15 cellular contexts compared by ENCODE assay signal in the genomic region with DNA sequence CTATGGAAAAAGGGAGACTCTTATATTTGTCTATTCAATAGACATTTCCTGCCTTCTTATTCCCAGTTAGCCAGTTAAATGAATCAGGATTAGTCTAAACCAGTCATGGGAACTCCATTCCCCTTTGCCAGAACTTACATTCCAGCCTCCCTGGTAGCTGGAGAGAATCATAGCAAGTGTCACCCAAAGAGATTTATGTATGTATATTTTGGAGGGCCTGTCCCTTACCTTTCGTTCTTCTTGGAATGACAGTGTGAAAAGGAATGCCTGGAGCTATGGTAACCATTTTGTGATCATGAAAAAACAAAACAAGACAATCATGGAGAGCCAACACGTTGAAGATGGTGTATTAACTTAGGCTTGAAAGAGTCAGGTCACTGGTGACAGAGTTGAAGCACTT.
DNase-seq lines count a peak whose midpoint lies in the region; ATAC-seq and TF ChIP-seq lines count a peak whose summit lies in the region.
"Had no signal": no experiment of that assay in that cellular context is flagged by ENCODE, and none has a peak within 500 bp of the region (broad histone marks: within the 10 kb centered on the region; RNA-seq: fewer than 3 reads in every experiment).

No MANE protein-coding gene starts in this region.

- no peaks in the 10 kb centered on the region for H3K27me3 Mint-ChIP-seq in activated T-helper 17 cell treated with anti-CD3 and anti-CD28 coated beads, Interleukin-2, amount 50 U/mL, for 72 hours

- DNase-seq in A172 (ENCODE audit: low spot score) (peak; percentile 60), HCEC 1CT (peak; percentile 33), glomerular visceral epithelial cell (ENCODE audit: extremely low spot score) (peak; percentile 76), activated gamma-delta T cell (lab: John Stamatoyannopoulos, UW) (no peak)
- no peak for DNase-seq in stimulated activated CD4-positive, alpha-beta T cell treated with anti-CD3 and anti-CD28 coated beads, Interleukin-4, amount 100 ng/mL, for 24 hours
- DNase-seq: ACHN; activated CD4-positive, alpha-beta T cell treated with anti-CD3 and anti-CD28 coated beads, Interleukin-2, amount 50 U/mL, for 4 hours; amniotic stem cell; GDM1; NCI-H1105; spleen; stimulated activated naive CD4-positive, alpha-beta T cell treated with Interleukin-2 at 50 U/mL for 16 hours had no signal

- H3K4me1 Mint-ChIP-seq in activated T-helper 17 cell treated with anti-CD3 and anti-CD28 coated beads, Interleukin-2, amount 50 U/mL, for 72 hours = no peaks in the 10 kb centered on the region

- no peak overlapping the region for H3K4me3 Mint-ChIP-seq in activated T-helper 17 cell treated with anti-CD3 and anti-CD28 coated beads, Interleukin-2, amount 50 U/mL, for 72 hours

- ATAC-seq in SK-N-SH treated with all-trans-retinoic acid at 6 μM for 48 hours (peak; percentile 38), HG03039 (IDR thresholded peaks at IDR 0.05; ENCODE audit: unreplicated experiment) (no peak)
- no peak for ATAC-seq in activated T-helper 17 cell treated with anti-CD3 and anti-CD28 coated beads, Interleukin-2, amount 50 U/mL, for 72 hours (replicated peaks)

- H3K9me3 Mint-ChIP-seq in activated T-helper 17 cell treated with anti-CD3 and anti-CD28 coated beads, Interleukin-2, amount 50 U/mL, for 72 hours = no peaks in the 10 kb centered on the region

- H3K36me3 Mint-ChIP-seq in activated T-helper 17 cell treated with anti-CD3 and anti-CD28 coated beads, Interleukin-2, amount 50 U/mL, for 72 hours (ENCODE audit: low read depth) = no peaks in the 10 kb centered on the region

- no peak overlapping the region for H3K27ac Mint-ChIP-seq in activated T-helper 17 cell treated with anti-CD3 and anti-CD28 coated beads, Interleukin-2, amount 50 U/mL, for 72 hours

TF ChIP-seq in SK-N-SH treated with all-trans-retinoic acid at 6 μM for 48 hours, 23 proteins besides CTCF, POLR2A, EP300 and RAD21:
- TF ChIP-seq BACH2 (CRISPR knock-in tag; IDR thresholded peaks at IDR 0.05; ENCODE audit: borderline replicate concordance) = no peak
- no peak for TF ChIP-seq PPARA (CRISPR knock-in tag; IDR thresholded peaks at IDR 0.05; ENCODE audit: borderline replicate concordance)
- TF ChIP-seq GLIS3 (CRISPR knock-in tag; IDR thresholded peaks at IDR 0.05) = no peak
- TF ChIP-seq ZFP30 (CRISPR knock-in tag; IDR thresholded peaks at IDR 0.05) = no peak
- TF ChIP-seq, protein P1, sequence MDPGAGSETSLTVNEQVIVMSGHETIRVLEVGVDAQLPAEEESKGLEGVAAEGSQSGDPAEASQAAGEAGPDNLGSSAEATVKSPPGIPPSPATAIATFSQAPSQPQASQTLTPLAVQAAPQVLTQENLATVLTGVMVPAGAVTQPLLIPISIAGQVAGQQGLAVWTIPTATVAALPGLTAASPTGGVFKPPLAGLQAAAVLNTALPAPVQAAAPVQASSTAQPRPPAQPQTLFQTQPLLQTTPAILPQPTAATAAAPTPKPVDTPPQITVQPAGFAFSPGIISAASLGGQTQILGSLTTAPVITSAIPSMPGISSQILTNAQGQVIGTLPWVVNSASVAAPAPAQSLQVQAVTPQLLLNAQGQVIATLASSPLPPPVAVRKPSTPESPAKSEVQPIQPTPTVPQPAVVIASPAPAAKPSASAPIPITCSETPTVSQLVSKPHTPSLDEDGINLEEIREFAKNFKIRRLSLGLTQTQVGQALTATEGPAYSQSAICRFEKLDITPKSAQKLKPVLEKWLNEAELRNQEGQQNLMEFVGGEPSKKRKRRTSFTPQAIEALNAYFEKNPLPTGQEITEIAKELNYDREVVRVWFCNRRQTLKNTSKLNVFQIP (CRISPR knock-in tag; IDR thresholded peaks at IDR 0.05; ENCODE audit: borderline replicate concordance, low read depth) = no peak
- TF ChIP-seq, protein P2, sequence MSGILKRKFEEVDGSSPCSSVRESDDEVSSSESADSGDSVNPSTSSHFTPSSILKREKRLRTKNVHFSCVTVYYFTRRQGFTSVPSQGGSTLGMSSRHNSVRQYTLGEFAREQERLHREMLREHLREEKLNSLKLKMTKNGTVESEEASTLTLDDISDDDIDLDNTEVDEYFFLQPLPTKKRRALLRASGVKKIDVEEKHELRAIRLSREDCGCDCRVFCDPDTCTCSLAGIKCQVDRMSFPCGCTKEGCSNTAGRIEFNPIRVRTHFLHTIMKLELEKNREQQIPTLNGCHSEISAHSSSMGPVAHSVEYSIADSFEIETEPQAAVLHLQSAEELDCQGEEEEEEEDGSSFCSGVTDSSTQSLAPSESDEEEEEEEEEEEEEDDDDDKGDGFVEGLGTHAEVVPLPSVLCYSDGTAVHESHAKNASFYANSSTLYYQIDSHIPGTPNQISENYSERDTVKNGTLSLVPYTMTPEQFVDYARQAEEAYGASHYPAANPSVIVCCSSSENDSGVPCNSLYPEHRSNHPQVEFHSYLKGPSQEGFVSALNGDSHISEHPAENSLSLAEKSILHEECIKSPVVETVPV (CRISPR knock-in tag; IDR thresholded peaks at IDR 0.05) = no peak
- peak; percentile 31; the same call in 1 of the 2 replicates for TF ChIP-seq ISL1 (CRISPR knock-in tag; IDR thresholded peaks at IDR 0.05)

Comparison
In these comparisons a context has a peak if more than half of its experiments do, and no peak if none do; other contexts are left out.
1. DNase-seq: peak in A172 (single experiment), HCEC 1CT (single experiment) and glomerular visceral epithelial cell (single experiment); none in activated gamma-delta T cell (single experiment) and stimulated activated CD4-positive, alpha-beta T cell treated with anti-CD3 and anti-CD28 coated beads, Interleukin-4, amount 100 ng/mL, for 24 hours (single experiment).